34 cellular contexts compared by ENCODE assay signal in the genomic region with DNA sequence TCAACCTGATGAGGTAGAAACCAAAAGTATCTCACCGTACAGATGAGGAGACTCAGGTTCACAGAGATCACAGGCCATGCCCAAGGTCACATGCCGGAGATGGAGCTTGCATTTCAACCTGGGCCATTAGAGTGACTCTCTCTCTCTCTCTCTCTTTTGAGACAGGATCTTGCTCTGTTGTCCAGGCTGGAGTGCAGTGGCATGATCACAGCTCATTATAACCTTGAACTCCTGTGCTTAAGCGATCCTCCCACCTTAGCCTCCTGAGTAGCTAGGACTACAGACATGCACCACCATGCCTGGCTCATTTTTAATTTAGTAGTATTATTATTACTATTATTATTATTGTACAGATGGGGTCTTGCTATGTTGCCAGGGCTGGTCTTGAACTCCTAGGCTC.
"Had no signal": no experiment of that assay in that cellular context is flagged by ENCODE, and none has a peak within 500 bp of the region (broad histone marks: within the 10 kb centered on the region; RNA-seq: fewer than 3 reads in every experiment).

No MANE protein-coding gene starts in this region.

- H3K27me3 ChIP-seq: MG63 had no signal

- H3K4me3 ChIP-seq: MG63 had no signal

- DNase-seq: Karpas-422, Kasumi-1, MG63, MM.1S, MV-4-11, NCI-H1048, NCI-H1092, NCI-H1092 treated with DMSO at 0.1 percent for 48 hours, NCI-H1105, NCI-H1105 treated with DMSO at 0.1 percent for 48 hours, NCI-H1417, NCI-H1417 treated with DMSO at 0.1 percent for 48 hours, NCI-H1436, NCI-H1436 treated with DMSO at 0.1 percent for 48 hours, NCI-H146, NCI-H1694, NCI-H1694 treated with DMSO at 0.1 percent for 48 hours, NCI-H187, NCI-H187 treated with DMSO at 0.1 percent for 48 hours, NCI-H1930, NCI-H2029, NCI-H2029 treated with DMSO at 0.1 percent for 48 hours, NCI-H2081, NCI-H2081 treated with DMSO at 0.1 percent for 48 hours, NCI-H2107, NCI-H2171, NCI-H2171 treated with DMSO at 0.1 percent for 48 hours, NCI-H2227 treated with DMSO at 0.1 percent for 48 hours, NCI-H226, NCI-H345, NCI-H446, NCI-H446 treated with DMSO at 0.1 percent for 48 hours, NCI-H510A, NCI-H510A treated with DMSO at 0.1 percent for 48 hours had no signal
